In genomic region chr6:28383235-28384142, GRCh38 we compare ENCODE assay signal across 8 cellular contexts. TPM values are rescaled to one million over a fixed set of nuclear protein-coding genes. Genes with fewer than 3 reads are reported as not detected.
DNase-seq lines count a peak whose midpoint lies in the region; ATAC-seq and TF ChIP-seq lines count a peak whose summit lies in the region.

No MANE protein-coding gene starts in this region.

- H3K4me1 Mint-ChIP-seq in HFFc6 (ENCODE audit: low read depth), result peaks cover 16% of the 10 kb centered on the region
- peaks cover 14 to 34% of the 10 kb centered on the region in 2 donors for H3K4me1 Mint-ChIP-seq in stimulated activated naive B cell treated with anti-CD40 and anti-IgM and Interleukin-4, amounts not matched to agents 10 μg/mL and 1 μg/mL and 100 μg/mL, for 72 hours

- peak overlapping the region; percentile 47 to 57 for H3K4me3 ChIP-seq in esophagus (ENCODE audit: low read depth in 1 of 2, low read length in 2 of 2)
- H3K4me3 ChIP-seq in mesodermal cell (ENCODE audit: extremely low read depth, insufficient read depth, low read length, poor library complexity, severe bottlenecking), result peak overlapping the region; percentile 41

- TF ChIP-seq CTCF in HFFc6 (IDR thresholded peaks at IDR 0.05), result peak; percentile 64

- H3K27ac ChIP-seq in esophagus (ENCODE audit: low read depth in 2 of 2, low read length in 1 of 2) (peak overlapping the region; percentile 62 to 81), mesodermal cell (ENCODE audit: low read depth, low read length, severe bottlenecking) (peak overlapping the region; percentile 58)

- no peaks in the 10 kb centered on the region for H3K27me3 ChIP-seq in esophagus (ENCODE audit: control insufficient read depth in 1 of 2, insufficient read depth in 2 of 2, low read length in 2 of 2)

- H3K36me3 ChIP-seq in esophagus (ENCODE audit: control insufficient read depth in 2 of 2, insufficient read depth in 2 of 2, low read length in 1 of 2) (peaks cover 0 to 2% of the 10 kb centered on the region in 2 donors), mesodermal cell (ENCODE audit: control insufficient read depth, insufficient read depth, low read length) (peaks cover 63% of the 10 kb centered on the region)

- no peaks in the 10 kb centered on the region for H3K4me1 ChIP-seq in esophagus (ENCODE audit: control insufficient read depth in 2 of 2, insufficient read depth in 2 of 2, low read length in 1 of 2)
- H3K4me1 ChIP-seq in mesodermal cell (ENCODE audit: control insufficient read depth, insufficient read depth, low read length, poor library complexity, severe bottlenecking), result no peaks in the 10 kb centered on the region

- ATAC-seq in stimulated activated naive B cell treated with anti-CD40 and anti-IgM and Interleukin-4, amounts not matched to agents 10 μg/mL and 1 μg/mL and 100 μg/mL, for 72 hours (replicated peaks), result peak; percentile 98 to 99

- peaks cover 42% of the 10 kb centered on the region for H3K36me3 Mint-ChIP-seq in HFFc6 (ENCODE audit: low read depth)
- peaks cover 44 to 59% of the 10 kb centered on the region in 2 donors for H3K36me3 Mint-ChIP-seq in stimulated activated naive B cell treated with anti-CD40 and anti-IgM and Interleukin-4, amounts not matched to agents 10 μg/mL and 1 μg/mL and 100 μg/mL, for 72 hours

- peak overlapping the region; percentile 87; the same call in 1 of the 2 replicates for H3K27ac Mint-ChIP-seq in HFFc6
- H3K27ac Mint-ChIP-seq in stimulated activated naive B cell treated with anti-CD40 and anti-IgM and Interleukin-4, amounts not matched to agents 10 μg/mL and 1 μg/mL and 100 μg/mL, for 72 hours, result peak overlapping the region; percentile 99

- no peaks in the 10 kb centered on the region for H3K9me3 Mint-ChIP-seq in HFFc6
- H3K9me3 Mint-ChIP-seq in stimulated activated naive B cell treated with anti-CD40 and anti-IgM and Interleukin-4, amounts not matched to agents 10 μg/mL and 1 μg/mL and 100 μg/mL, for 72 hours, result peaks cover 0 to 6% of the 10 kb centered on the region in 2 donors

- peak; percentile 19 for DNase-seq in SIG-M5 treated with dmso at 0.1 percent for 504 hours (lab: John Stamatoyannopoulos, UW; ENCODE audit: unreplicated experiment)
- DNase-seq in SIG-M5 (lab: John Stamatoyannopoulos, UW), result no peak
- DNase-seq in HFFc6, result peak; percentile 62
- DNase-seq in NAMALWA (ENCODE audit: low spot score), result peak; percentile 77
- peak; percentile 15 to 18 for DNase-seq in activated CD4-positive, alpha-beta T cell treated with anti-CD3 and anti-CD28 coated beads, Interleukin-2, amount 50 U/mL, for 48 hours
- DNase-seq in stimulated activated naive B cell treated with anti-CD40 and anti-IgM and Interleukin-4, amounts not matched to agents 10 μg/mL and 1 μg/mL and 100 μg/mL, for 72 hours, result peak; percentile 94

- peak overlapping the region; percentile 84; the same call in 1 of the 2 replicates for H3K4me3 Mint-ChIP-seq in HFFc6
- peak overlapping the region; percentile 92 to 95 for H3K4me3 Mint-ChIP-seq in stimulated activated naive B cell treated with anti-CD40 and anti-IgM and Interleukin-4, amounts not matched to agents 10 μg/mL and 1 μg/mL and 100 μg/mL, for 72 hours

- H3K9me3 ChIP-seq in esophagus (ENCODE audit: control insufficient read depth in 2 of 2, insufficient read depth in 1 of 2, low read depth in 1 of 2, low read length in 1 of 2) (no peaks in the 10 kb centered on the region), mesodermal cell (ENCODE audit: control insufficient read depth, low read length) (peaks cover 17% of the 10 kb centered on the region)

- H3K27me3 Mint-ChIP-seq in HFFc6 (ENCODE audit: insufficient read depth), result no peaks in the 10 kb centered on the region; the same call in 1 of the 2 replicates
- no peaks in the 10 kb centered on the region for H3K27me3 Mint-ChIP-seq in stimulated activated naive B cell treated with anti-CD40 and anti-IgM and Interleukin-4, amounts not matched to agents 10 μg/mL and 1 μg/mL and 100 μg/mL, for 72 hours

- 19 to 22% methylated on average over 31 of the region's 31 CpGs for WGBS in esophagus, 2 donors
- 11 to 15% methylated on average over 24 to 29 of the region's 31 CpGs for WGBS in mesodermal cell (ENCODE audit: insufficient coverage in 2 of 2), 2 experiments

RNA-seq across cellular contexts. Expression of gene ZSCAN12, which starts 16.1 kb away (rescaled TPM):
- 1 to 10 TPM; 2.4 to 3.1 (median 2.8) TPM for total RNA-seq in HFFc6 (2021; fragmentation: NEBNext Ultra II Directional; extraction: Animal tissue kit (Norgen Biotek cat#: 25700))
- polyA plus RNA-seq in esophagus, result under 1 TPM; 0.79 to 0.99 TPM
- 7.1 TPM for polyA plus RNA-seq in mesodermal cell (2013, experiment 1 of 2)
- 7.5 TPM for polyA plus RNA-seq in mesodermal cell (2013, experiment 2 of 2)

RNA-seq across cellular contexts. Expression of gene ZKSCAN3, which starts 33.7 kb away (rescaled TPM):
- total RNA-seq in HFFc6 (2021; fragmentation: NEBNext Ultra II Directional; extraction: Animal tissue kit (Norgen Biotek cat#: 25700)), result 1 to 10 TPM; 2.8 to 4.2 (median 3.6) TPM
- polyA plus RNA-seq in esophagus, result 1 to 10 TPM in 1 of 2 donors, under 1 TPM in 1; 0.84 to 1.3 TPM
- 5.6 TPM for polyA plus RNA-seq in mesodermal cell (2013, experiment 1 of 2)
- polyA plus RNA-seq in mesodermal cell (2013, experiment 2 of 2), result 6.8 TPM

RNA-seq across cellular contexts. Expression of gene ZSCAN31, which starts 47.5 kb away (rescaled TPM):
- 1 to 10 TPM in 2 of 6 experiments, under 1 TPM in 4; 0.64 to 2.0 (median 0.95) TPM for total RNA-seq in HFFc6 (2021; fragmentation: NEBNext Ultra II Directional; extraction: Animal tissue kit (Norgen Biotek cat#: 25700))
- 1 to 10 TPM; 5.5 to 9.2 TPM for polyA plus RNA-seq in esophagus
- polyA plus RNA-seq in mesodermal cell (2013, experiment 1 of 2), result 2.9 TPM
- polyA plus RNA-seq in mesodermal cell (2013, experiment 2 of 2), result 2.8 TPM

RNA-seq across cellular contexts. Expression of gene ZSCAN23, which starts 59.8 kb away (rescaled TPM):
- 1 to 10 TPM in 4 of 6 experiments, under 1 TPM in 2; 0.48 to 1.5 (median 1.0) TPM for total RNA-seq in HFFc6 (2021; fragmentation: NEBNext Ultra II Directional; extraction: Animal tissue kit (Norgen Biotek cat#: 25700))
- polyA plus RNA-seq in esophagus, result under 1 TPM; 0.14 to 0.28 TPM
- polyA plus RNA-seq in mesodermal cell (2013, experiment 1 of 2), result 3.5 TPM
- polyA plus RNA-seq in mesodermal cell (2013, experiment 2 of 2), result 4.9 TPM
